In the genomic region with DNA sequence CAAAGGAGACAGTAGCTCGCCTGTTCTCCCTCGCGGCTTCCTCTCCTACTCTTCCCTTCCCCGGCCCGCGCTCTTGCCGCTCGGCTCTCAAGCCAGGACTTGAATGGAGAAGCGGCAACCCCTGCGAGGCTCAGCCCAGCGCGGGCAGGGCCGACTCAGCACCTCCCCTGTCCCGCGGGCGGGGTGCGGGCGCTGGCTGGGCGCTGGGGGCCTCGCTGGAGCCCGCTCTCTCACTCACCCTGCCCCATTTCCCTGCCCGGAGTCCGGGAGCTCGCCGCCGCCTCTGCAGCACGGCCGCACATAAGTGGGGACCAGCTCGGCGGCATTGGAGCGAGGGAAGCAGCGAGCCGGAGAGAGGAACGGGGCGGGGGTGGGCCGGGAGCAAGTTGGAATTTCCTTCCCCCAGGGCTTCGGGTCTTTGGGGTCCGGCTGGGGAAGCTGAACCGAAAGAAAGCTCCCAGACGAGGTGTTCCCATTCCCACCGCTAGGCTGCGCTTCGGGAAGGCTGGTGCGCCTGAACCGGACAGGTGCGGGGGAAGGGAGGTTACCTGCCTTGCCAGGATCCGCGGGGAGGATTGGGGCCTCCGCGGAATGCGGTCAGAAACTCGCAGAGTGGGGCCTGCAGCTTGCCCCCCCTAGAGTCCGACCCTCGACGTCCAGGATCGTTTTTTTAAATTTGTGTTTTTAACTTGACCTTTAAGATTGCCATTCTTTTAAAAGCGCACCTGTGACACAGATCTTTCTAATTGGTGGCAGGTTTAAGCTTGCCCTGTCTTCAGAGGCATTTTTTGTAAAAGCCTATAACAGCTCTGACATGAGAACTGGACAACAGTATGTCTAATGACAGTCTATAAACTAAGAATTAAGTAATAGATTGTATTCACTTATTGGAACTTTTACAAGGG, we compare ENCODE assay signal across 8 cellular contexts. TPM values are rescaled to one million over a fixed set of nuclear protein-coding genes. Genes with fewer than 3 reads are reported as not detected.
DNase-seq lines count a peak whose midpoint lies in the region; ATAC-seq, FAIRE-seq and TF ChIP-seq lines count a peak whose summit lies in the region.

A gene with protein sequence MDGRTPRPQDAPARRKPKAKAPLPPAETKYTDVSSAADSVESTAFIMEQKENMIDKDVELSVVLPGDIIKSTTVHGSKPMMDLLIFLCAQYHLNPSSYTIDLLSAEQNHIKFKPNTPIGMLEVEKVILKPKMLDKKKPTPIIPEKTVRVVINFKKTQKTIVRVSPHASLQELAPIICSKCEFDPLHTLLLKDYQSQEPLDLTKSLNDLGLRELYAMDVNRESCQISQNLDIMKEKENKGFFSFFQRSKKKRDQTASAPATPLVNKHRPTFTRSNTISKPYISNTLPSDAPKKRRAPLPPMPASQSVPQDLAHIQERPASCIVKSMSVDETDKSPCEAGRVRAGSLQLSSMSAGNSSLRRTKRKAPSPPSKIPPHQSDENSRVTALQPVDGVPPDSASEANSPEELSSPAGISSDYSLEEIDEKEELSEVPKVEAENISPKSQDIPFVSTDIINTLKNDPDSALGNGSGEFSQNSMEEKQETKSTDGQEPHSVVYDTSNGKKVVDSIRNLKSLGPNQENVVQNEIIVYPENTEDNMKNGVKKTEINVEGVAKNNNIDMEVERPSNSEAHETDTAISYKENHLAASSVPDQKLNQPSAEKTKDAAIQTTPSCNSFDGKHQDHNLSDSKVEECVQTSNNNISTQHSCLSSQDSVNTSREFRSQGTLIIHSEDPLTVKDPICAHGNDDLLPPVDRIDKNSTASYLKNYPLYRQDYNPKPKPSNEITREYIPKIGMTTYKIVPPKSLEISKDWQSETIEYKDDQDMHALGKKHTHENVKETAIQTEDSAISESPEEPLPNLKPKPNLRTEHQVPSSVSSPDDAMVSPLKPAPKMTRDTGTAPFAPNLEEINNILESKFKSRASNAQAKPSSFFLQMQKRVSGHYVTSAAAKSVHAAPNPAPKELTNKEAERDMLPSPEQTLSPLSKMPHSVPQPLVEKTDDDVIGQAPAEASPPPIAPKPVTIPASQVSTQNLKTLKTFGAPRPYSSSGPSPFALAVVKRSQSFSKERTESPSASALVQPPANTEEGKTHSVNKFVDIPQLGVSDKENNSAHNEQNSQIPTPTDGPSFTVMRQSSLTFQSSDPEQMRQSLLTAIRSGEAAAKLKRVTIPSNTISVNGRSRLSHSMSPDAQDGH (minus strand): TSS at position 105 of the 905 bp plus-strand sequence. CDS start 627 bp downstream, outside the sequence.

- H3F3A ChIP-seq in neural cell (ENCODE audit: insufficient read depth, low read length, poor library complexity, severe bottlenecking) = no peaks in the 10 kb centered on the region

- H3K27ac Mint-ChIP-seq in activated naive CD4-positive, alpha-beta T cell treated with anti-CD3 and anti-CD28 coated beads for 36 hours = no peak within 1 kb of the TSS

- H3K27me3 ChIP-seq in neural cell (ENCODE audit: insufficient read depth, low read depth, low read length) = peaks cover 35% of the 10 kb centered on the region

- CTCF ChIA-PET in activated naive CD4-positive, alpha-beta T cell treated with anti-CD3 and anti-CD28 coated beads for 36 hours (lab: Charles Lee) = interaction anchor here (0.6 to 1.4 kb wide), 10 partner anchors 13 to 965 kb away, joined by 3 to 6 read pairs (median 3); no protein-coding TSS in a partner anchor

- H3K4me3 Mint-ChIP-seq in activated naive CD4-positive, alpha-beta T cell treated with anti-CD3 and anti-CD28 coated beads for 36 hours = peak within 1 kb of the TSS; percentile 68

- peaks cover 5% of the 10 kb centered on the region for H3K4me1 Mint-ChIP-seq in activated naive CD4-positive, alpha-beta T cell treated with anti-CD3 and anti-CD28 coated beads for 36 hours (ENCODE audit: low read depth)

- no peaks in the 10 kb centered on the region for H4K20me1 ChIP-seq in neural cell (ENCODE audit: insufficient read depth)

- TF ChIP-seq RAD21 in neural cell (conservative IDR thresholded peaks at IDR 0.05) = peak; percentile 46

- H3K36me3 Mint-ChIP-seq in activated naive CD4-positive, alpha-beta T cell treated with anti-CD3 and anti-CD28 coated beads for 36 hours (ENCODE audit: low read depth) = no peaks in the 10 kb centered on the region

- intact Hi-C loops in activated naive CD4-positive, alpha-beta T cell treated with anti-CD3 and anti-CD28 coated beads for 36 hours (cut with micrococcal nuclease) = loop anchor here (5.0 kb wide), 3 partner anchors 70 to 105 kb away; no protein-coding TSS in a partner anchor

- TF ChIP-seq EP300 in neural cell (conservative IDR thresholded peaks at IDR 0.05; ENCODE audit: poor library complexity, severe bottlenecking) = no peak

- H3K9me3 Mint-ChIP-seq in activated naive CD4-positive, alpha-beta T cell treated with anti-CD3 and anti-CD28 coated beads for 36 hours = no peaks in the 10 kb centered on the region

- TF ChIP-seq CTCF in neural cell (IDR thresholded peaks at IDR 0.05; ENCODE audit: poor library complexity, severe bottlenecking) = peak; percentile 81

- H3K9me3 ChIP-seq in neural cell (ENCODE audit: low read length) = no peaks in the 10 kb centered on the region

- no peak for FAIRE-seq in urothelium cell line (lab: Jason Lieb, UNC)

- peak within 1 kb of the TSS; percentile 79 for H3K4me3 ChIP-seq in neural cell (ENCODE audit: low read length)

- H3K9ac ChIP-seq in neural cell (ENCODE audit: low read length) = peak within 1 kb of the TSS; percentile 38

- H3K79me2 ChIP-seq in neural cell (replicated peaks; ENCODE audit: insufficient read depth, low read length) = no peaks in the 10 kb centered on the region

- no peak within 1 kb of the TSS for H2AFZ ChIP-seq in neural cell (ENCODE audit: low read depth, low read length)

- peaks cover 31% of the 10 kb centered on the region for H3K27me3 Mint-ChIP-seq in activated naive CD4-positive, alpha-beta T cell treated with anti-CD3 and anti-CD28 coated beads for 36 hours (ENCODE audit: low read depth)

- H3K36me3 ChIP-seq in neural cell (ENCODE audit: insufficient read depth, low read length) = no peaks in the 10 kb centered on the region

- DNase-seq in CD1c-positive myeloid dendritic cell (ENCODE audit: extremely low spot score) (peak; percentile 65), GM19238 (ENCODE audit: insufficient read length, low spot score) (peak; percentile 32), NCI-H748 treated with DMSO at 0.1 percent for 48 hours (lab: John Stamatoyannopoulos, UW) (peak; percentile 81), germinal center (ENCODE audit: low spot score) (peak; percentile 67), urothelium cell line (ENCODE audit: low spot score) (peak; percentile 81)
- DNase-seq in activated naive CD4-positive, alpha-beta T cell treated with anti-CD3 and anti-CD28 coated beads for 36 hours = peak; percentile 47

- no peaks in the 10 kb centered on the region for H3K9me2 ChIP-seq in neural cell (ENCODE audit: insufficient read depth, low read length)

- ATAC-seq in HG03196 (IDR thresholded peaks at IDR 0.05; ENCODE audit: unreplicated experiment) = peak; percentile 82

- no peak within 1 kb of the TSS for H3K27ac ChIP-seq in neural cell (ENCODE audit: low read length)

- H3K4me2 ChIP-seq in neural cell (ENCODE audit: low read length) = peak within 1 kb of the TSS; percentile 50

TF ChIP-seq in neural cell, 6 proteins besides CTCF, POLR2A, EP300 and RAD21:
- TF ChIP-seq EZH2 (IDR thresholded peaks at IDR 0.05; ENCODE audit: borderline replicate concordance, insufficient read depth, low read length, poor library complexity, severe bottlenecking) = no peak
- peak; percentile 12 for TF ChIP-seq POLR2AphosphoS5 (IDR thresholded peaks at IDR 0.05)
- TF ChIP-seq MXI1 (conservative IDR thresholded peaks at IDR 0.05; ENCODE audit: poor library complexity, severe bottlenecking) = no peak
- TF ChIP-seq, protein P1, sequence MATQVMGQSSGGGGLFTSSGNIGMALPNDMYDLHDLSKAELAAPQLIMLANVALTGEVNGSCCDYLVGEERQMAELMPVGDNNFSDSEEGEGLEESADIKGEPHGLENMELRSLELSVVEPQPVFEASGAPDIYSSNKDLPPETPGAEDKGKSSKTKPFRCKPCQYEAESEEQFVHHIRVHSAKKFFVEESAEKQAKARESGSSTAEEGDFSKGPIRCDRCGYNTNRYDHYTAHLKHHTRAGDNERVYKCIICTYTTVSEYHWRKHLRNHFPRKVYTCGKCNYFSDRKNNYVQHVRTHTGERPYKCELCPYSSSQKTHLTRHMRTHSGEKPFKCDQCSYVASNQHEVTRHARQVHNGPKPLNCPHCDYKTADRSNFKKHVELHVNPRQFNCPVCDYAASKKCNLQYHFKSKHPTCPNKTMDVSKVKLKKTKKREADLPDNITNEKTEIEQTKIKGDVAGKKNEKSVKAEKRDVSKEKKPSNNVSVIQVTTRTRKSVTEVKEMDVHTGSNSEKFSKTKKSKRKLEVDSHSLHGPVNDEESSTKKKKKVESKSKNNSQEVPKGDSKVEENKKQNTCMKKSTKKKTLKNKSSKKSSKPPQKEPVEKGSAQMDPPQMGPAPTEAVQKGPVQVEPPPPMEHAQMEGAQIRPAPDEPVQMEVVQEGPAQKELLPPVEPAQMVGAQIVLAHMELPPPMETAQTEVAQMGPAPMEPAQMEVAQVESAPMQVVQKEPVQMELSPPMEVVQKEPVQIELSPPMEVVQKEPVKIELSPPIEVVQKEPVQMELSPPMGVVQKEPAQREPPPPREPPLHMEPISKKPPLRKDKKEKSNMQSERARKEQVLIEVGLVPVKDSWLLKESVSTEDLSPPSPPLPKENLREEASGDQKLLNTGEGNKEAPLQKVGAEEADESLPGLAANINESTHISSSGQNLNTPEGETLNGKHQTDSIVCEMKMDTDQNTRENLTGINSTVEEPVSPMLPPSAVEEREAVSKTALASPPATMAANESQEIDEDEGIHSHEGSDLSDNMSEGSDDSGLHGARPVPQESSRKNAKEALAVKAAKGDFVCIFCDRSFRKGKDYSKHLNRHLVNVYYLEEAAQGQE (IDR thresholded peaks at IDR 0.05; ENCODE audit: borderline replicate concordance) = peak; percentile 27
- TF ChIP-seq SMC3 (conservative IDR thresholded peaks at IDR 0.05; ENCODE audit: poor library complexity) = no peak
TF ChIP-seq in neural cell: peak in this region for 2.

RNA-seq across cellular contexts. Expression of the gene that starts here (rescaled TPM):
- total RNA-seq in activated naive CD4-positive, alpha-beta T cell treated with anti-CD3 and anti-CD28 coated beads for 36 hours = not detected
- 0.11 TPM in 1 of 2 replicates, not detected in the other for polyA plus RNA-seq in neural cell
- 0.93 and 1.9 TPM in 2 replicates for polyA minus RNA-seq in neural cell

Comparison
In these comparisons a context has a peak if more than half of its experiments do, and no peak if none do; other contexts are left out.
1. Peak in DNase-seq in activated naive CD4-positive, alpha-beta T cell treated with anti-CD3 and anti-CD28 coated beads for 36 hours; RNA of the gene not detected or under 1 TPM.